ENCODE assay signal across 21 cellular contexts in genomic region chr2:162232027-162232426, GRCh38. TPM values are rescaled to one million over a fixed set of nuclear protein-coding genes. Genes with fewer than 3 reads are reported as not detected.
"Had no signal": no experiment of that assay in that cellular context is flagged by ENCODE, and none has a peak within 500 bp of the region (broad histone marks: within the 10 kb centered on the region; RNA-seq: fewer than 3 reads in every experiment).

No MANE protein-coding gene starts in this region.

- H3K27ac Mint-ChIP-seq: naive thymus-derived CD8-positive, alpha-beta T cell; stimulated activated naive B cell treated with anti-CD40 and anti-IgM and Interleukin-4, amounts not matched to agents 10 μg/mL and 1 μg/mL and 100 μg/mL, for 72 hours; stimulated activated naive CD8-positive, alpha-beta T cell treated with anti-CD3 and anti-CD28 coated beads, Interleukin-15, amount 100 ng/mL, for 72 hours had no signal

- H3K4me2 ChIP-seq: hepatocyte had no signal

- H3K27me3 ChIP-seq: dorsolateral prefrontal cortex, esophagus squamous epithelium, hepatocyte, neutrophil, transverse colon had no signal

- ATAC-seq: left colon; left ventricle myocardium superior; mucosa of descending colon; naive thymus-derived CD8-positive, alpha-beta T cell; sciatic nerve; stimulated activated naive B cell treated with anti-CD40 and anti-IgM and Interleukin-4, amounts not matched to agents 10 μg/mL and 1 μg/mL and 100 μg/mL, for 72 hours; stimulated activated naive CD8-positive, alpha-beta T cell treated with anti-CD3 and anti-CD28 coated beads, Interleukin-15, amount 100 ng/mL, for 72 hours had no signal

- H3K4me1 Mint-ChIP-seq: naive thymus-derived CD8-positive, alpha-beta T cell; stimulated activated naive B cell treated with anti-CD40 and anti-IgM and Interleukin-4, amounts not matched to agents 10 μg/mL and 1 μg/mL and 100 μg/mL, for 72 hours; stimulated activated naive CD8-positive, alpha-beta T cell treated with anti-CD3 and anti-CD28 coated beads, Interleukin-15, amount 100 ng/mL, for 72 hours had no signal

- H3K9me3 Mint-ChIP-seq: stimulated activated naive CD8-positive, alpha-beta T cell treated with anti-CD3 and anti-CD28 coated beads, Interleukin-15, amount 100 ng/mL, for 72 hours had no signal

- H3K4me1 ChIP-seq: transverse colon had no signal

- H2AFZ ChIP-seq: hepatocyte had no signal

- DNase-seq: cortex of kidney; dorsolateral prefrontal cortex; effector CD8-positive, alpha-beta T cell; esophagus squamous epithelium; foreskin fibroblast; left colon; left ventricle myocardium superior; mucosa of descending colon; naive thymus-derived CD8-positive, alpha-beta T cell; posterior cingulate gyrus; stimulated activated CD4-positive, alpha-beta T cell treated with anti-CD3 and anti-CD28 coated beads, Interleukin-2, amount 100 ng/mL, for 24 hours; stimulated activated CD4-positive, alpha-beta T cell treated with anti-CD3 and anti-CD28 coated beads, Interleukin-4, amount 100 ng/mL, for 4 hours; stimulated activated naive B cell treated with anti-CD40 and anti-IgM and Interleukin-4, amounts not matched to agents 10 μg/mL and 1 μg/mL and 100 μg/mL, for 72 hours; stimulated activated naive CD8-positive, alpha-beta T cell treated with anti-CD3 and anti-CD28 coated beads, Interleukin-15, amount 100 ng/mL, for 72 hours; transverse colon had no signal

- H3K79me2 ChIP-seq: hepatocyte had no signal

- H3K9me3 ChIP-seq: mucosa of descending colon, neutrophil, thoracic aorta, transverse colon had no signal

- H3K27ac ChIP-seq: dorsolateral prefrontal cortex, hepatocyte, neutrophil, thoracic aorta, transverse colon had no signal

- H3K36me3 Mint-ChIP-seq: naive thymus-derived CD8-positive, alpha-beta T cell; stimulated activated naive B cell treated with anti-CD40 and anti-IgM and Interleukin-4, amounts not matched to agents 10 μg/mL and 1 μg/mL and 100 μg/mL, for 72 hours had no signal

- H3K36me3 ChIP-seq: esophagus squamous epithelium, neutrophil, thoracic aorta, transverse colon had no signal

- H3K4me3 Mint-ChIP-seq: naive thymus-derived CD8-positive, alpha-beta T cell; stimulated activated naive B cell treated with anti-CD40 and anti-IgM and Interleukin-4, amounts not matched to agents 10 μg/mL and 1 μg/mL and 100 μg/mL, for 72 hours; stimulated activated naive CD8-positive, alpha-beta T cell treated with anti-CD3 and anti-CD28 coated beads, Interleukin-15, amount 100 ng/mL, for 72 hours had no signal

- FAIRE-seq: urothelium cell line had no signal

- H3K4me3 ChIP-seq: dorsolateral prefrontal cortex, esophagus squamous epithelium, hepatocyte, lung, mucosa of descending colon, thoracic aorta, transverse colon had no signal

RNA-seq across cellular contexts. Expression of gene FAP, which starts 11.2 kb away (rescaled TPM):
- total RNA-seq: naive thymus-derived CD8-positive, alpha-beta T cell had no signal
- polyA plus RNA-seq: naive thymus-derived CD8-positive, alpha-beta T cell had no signal
